Comparison of ENCODE assay signal across 34 cellular contexts in genomic region chr1:66147226-66147625, GRCh38.
"Had no signal": no experiment of that assay in that cellular context is flagged by ENCODE, and none has a peak within 500 bp of the region (broad histone marks: within the 10 kb centered on the region; RNA-seq: fewer than 3 reads in every experiment).

No MANE protein-coding gene starts in this region.

- H3K36me3 ChIP-seq: adrenal gland, esophagus squamous epithelium, gastroesophageal sphincter, heart right ventricle, WERI-Rb-1 had no signal

- H3K4me3 ChIP-seq: adrenal gland, body of pancreas, esophagus squamous epithelium, gastroesophageal sphincter, heart right ventricle had no signal

- FAIRE-seq: colon, endometrium, endothelial cell of umbilical vein had no signal

- ATAC-seq: activated CD4-positive, CD25-positive, alpha-beta regulatory T cell treated with anti-CD3 and anti-CD28 coated beads, Interleukin-2, amount 50 U/mL, for 24 hours; activated CD8-positive, alpha-beta T cell treated with anti-CD3 and anti-CD28 coated beads for 36 hours; activated naive CD8-positive, alpha-beta T cell treated with anti-CD3 and anti-CD28 coated beads, Interleukin-2, amount 50 U/mL, for 24 hours; activated T-cell treated with anti-CD3 and anti-CD28 coated beads, Interleukin-2, amount 50 U/mL, for 4 hours; activated T-helper 17 cell treated with anti-CD3 and anti-CD28 coated beads, Interleukin-2, amount 50 U/mL, for 72 hours; body of pancreas; gastroesophageal sphincter; heart right ventricle; T-helper 17 cell had no signal

- H3K9me3 Mint-ChIP-seq: activated B cell treated with CpG ODN at 0.5 μM for 24 hours; activated CD8-positive, alpha-beta T cell treated with anti-CD3 and anti-CD28 coated beads for 36 hours; activated naive CD4-positive, alpha-beta T cell treated with anti-CD3 and anti-CD28 coated beads for 36 hours; activated naive CD4-positive, alpha-beta T cell treated with anti-CD3 and anti-CD28 coated beads, Interleukin-2, amount 50 U/mL, for 24 hours; activated naive CD8-positive, alpha-beta T cell treated with anti-CD3 and anti-CD28 coated beads for 36 hours; activated naive CD8-positive, alpha-beta T cell treated with anti-CD3 and anti-CD28 coated beads, Interleukin-2, amount 50 U/mL, for 24 hours; activated T-cell treated with anti-CD3 and anti-CD28 coated beads, Interleukin-2, amount 50 U/mL, for 4 hours; activated T-helper 17 cell treated with anti-CD3 and anti-CD28 coated beads, Interleukin-2, amount 50 U/mL, for 72 hours; T-helper 2 cell treated with Interferon-gamma antibody and Interleukin-4, amounts not matched to agents 5 μg/mL and 100 μg/mL, for 36 hours had no signal

- H3K4me3 Mint-ChIP-seq: activated B cell treated with CpG ODN at 0.5 μM for 24 hours; activated CD8-positive, alpha-beta T cell treated with anti-CD3 and anti-CD28 coated beads for 36 hours; activated naive CD4-positive, alpha-beta T cell treated with anti-CD3 and anti-CD28 coated beads for 36 hours; activated naive CD4-positive, alpha-beta T cell treated with anti-CD3 and anti-CD28 coated beads, Interleukin-2, amount 50 U/mL, for 24 hours; activated naive CD8-positive, alpha-beta T cell treated with anti-CD3 and anti-CD28 coated beads for 36 hours; activated naive CD8-positive, alpha-beta T cell treated with anti-CD3 and anti-CD28 coated beads, Interleukin-2, amount 50 U/mL, for 24 hours; activated T-cell treated with anti-CD3 and anti-CD28 coated beads, Interleukin-2, amount 50 U/mL, for 4 hours; activated T-helper 17 cell treated with anti-CD3 and anti-CD28 coated beads, Interleukin-2, amount 50 U/mL, for 72 hours; T-helper 17 cell; T-helper 2 cell treated with Interferon-gamma antibody and Interleukin-4, amounts not matched to agents 5 μg/mL and 100 μg/mL, for 36 hours had no signal

- H3K9me3 ChIP-seq: adrenal gland, body of pancreas, esophagus squamous epithelium, gastroesophageal sphincter, heart right ventricle had no signal

- H3K27me3 ChIP-seq: adrenal gland, body of pancreas, esophagus squamous epithelium, gastroesophageal sphincter had no signal

- DNase-seq: activated B cell treated with CpG ODN at 0.5 μM for 24 hours; activated CD4-positive, alpha-beta T cell treated with anti-CD3 and anti-CD28 coated beads for 48 hours; activated CD4-positive, alpha-beta T cell treated with anti-CD3 and anti-CD28 coated beads, Interleukin-2, amount 50 U/mL, for 1 hour; activated CD4-positive, alpha-beta T cell treated with anti-CD3 and anti-CD28 coated beads, Interleukin-2, amount 50 U/mL, for 48 hours; activated CD8-positive, alpha-beta memory T cell treated with anti-CD3 and anti-CD28 coated beads for 24 hours; activated CD8-positive, alpha-beta T cell treated with anti-CD3 and anti-CD28 coated beads for 36 hours; activated effector memory CD4-positive, alpha-beta T cell treated with Interleukin-2 at 50 U/mL for 16 hours; activated naive CD4-positive, alpha-beta T cell treated with anti-CD3 and anti-CD28 coated beads for 36 hours; activated naive CD8-positive, alpha-beta T cell treated with anti-CD3 and anti-CD28 coated beads for 36 hours; activated naive CD8-positive, alpha-beta T cell treated with anti-CD3 and anti-CD28 coated beads, Interleukin-2, amount 50 U/mL, for 24 hours; activated T-cell treated with anti-CD3 and anti-CD28 coated beads, Interleukin-2, amount 50 U/mL, for 4 hours; adrenal gland; amygdala; aorta; body of pancreas; caudate nucleus; cortex of kidney; dermis blood vessel endothelial cell; effector CD8-positive, alpha-beta T cell; esophagus squamous epithelium; foreskin melanocyte; heart right ventricle; T-helper 17 cell; T1000; WERI-Rb-1 had no signal

- H3K27ac Mint-ChIP-seq: activated B cell treated with CpG ODN at 0.5 μM for 24 hours; activated CD8-positive, alpha-beta T cell treated with anti-CD3 and anti-CD28 coated beads for 36 hours; activated naive CD4-positive, alpha-beta T cell treated with anti-CD3 and anti-CD28 coated beads for 36 hours; activated naive CD4-positive, alpha-beta T cell treated with anti-CD3 and anti-CD28 coated beads, Interleukin-2, amount 50 U/mL, for 24 hours; activated naive CD8-positive, alpha-beta T cell treated with anti-CD3 and anti-CD28 coated beads for 36 hours; activated naive CD8-positive, alpha-beta T cell treated with anti-CD3 and anti-CD28 coated beads, Interleukin-2, amount 50 U/mL, for 24 hours; activated T-helper 17 cell treated with anti-CD3 and anti-CD28 coated beads, Interleukin-2, amount 50 U/mL, for 72 hours; T-helper 17 cell; T-helper 2 cell treated with Interferon-gamma antibody and Interleukin-4, amounts not matched to agents 5 μg/mL and 100 μg/mL, for 36 hours had no signal

- H3K4me1 Mint-ChIP-seq: activated B cell treated with CpG ODN at 0.5 μM for 24 hours; activated naive CD4-positive, alpha-beta T cell treated with anti-CD3 and anti-CD28 coated beads, Interleukin-2, amount 50 U/mL, for 24 hours; activated naive CD8-positive, alpha-beta T cell treated with anti-CD3 and anti-CD28 coated beads for 36 hours; activated naive CD8-positive, alpha-beta T cell treated with anti-CD3 and anti-CD28 coated beads, Interleukin-2, amount 50 U/mL, for 24 hours; activated T-helper 17 cell treated with anti-CD3 and anti-CD28 coated beads, Interleukin-2, amount 50 U/mL, for 72 hours; T-helper 17 cell had no signal

- H3K27ac ChIP-seq: adrenal gland, body of pancreas, epithelial cell of prostate, esophagus squamous epithelium, gastroesophageal sphincter, heart right ventricle, WERI-Rb-1 had no signal

- H3K36me3 Mint-ChIP-seq: activated naive CD4-positive, alpha-beta T cell treated with anti-CD3 and anti-CD28 coated beads, Interleukin-2, amount 50 U/mL, for 24 hours; activated naive CD8-positive, alpha-beta T cell treated with anti-CD3 and anti-CD28 coated beads for 36 hours had no signal

- H3K4me1 ChIP-seq: adrenal gland, body of pancreas, esophagus squamous epithelium, gastroesophageal sphincter, heart right ventricle had no signal
